ENCODE assay signal across 21 cellular contexts in genomic region chr5:106380736-106381135, GRCh38.
DNase-seq lines count a peak whose midpoint lies in the region; ATAC-seq and TF ChIP-seq lines count a peak whose summit lies in the region.
"Had no signal": no experiment of that assay in that cellular context is flagged by ENCODE, and none has a peak within 500 bp of the region (broad histone marks: within the 10 kb centered on the region; RNA-seq: fewer than 3 reads in every experiment).

No MANE protein-coding gene starts in this region.

- no peak overlapping the region for H3K4me3 ChIP-seq in RWPE2 (ENCODE audit: severe bottlenecking)
- no peak overlapping the region for H3K4me3 ChIP-seq in epithelial cell of esophagus (ENCODE audit: low read length)
- no peak overlapping the region for H3K4me3 ChIP-seq in osteoblast (ENCODE audit: insufficient read depth, low read length)
- H3K4me3 ChIP-seq: BLaER1, K562, left ventricle myocardium inferior, prostate gland had no signal

- DNase-seq in H4 (ENCODE audit: low spot score) (peak; percentile 34), RWPE2 (ENCODE audit: low spot score) (no peak), epithelial cell of esophagus (ENCODE audit: low read depth) (peak; percentile 45), osteoblast (ENCODE audit: insufficient read length, low spot score, missing footprints) (no peak), inferior parietal cortex (ENCODE audit: extremely low spot score) (no peak), activated gamma-delta T cell treated with Interleukin-2 at 50 U/mL for 16 hours (no peak), T-helper 1 cell (no peak), NCI-H1105 (lab: John Stamatoyannopoulos, UW) (no peak)
- DNase-seq: activated CD8-positive, alpha-beta memory T cell treated with anti-CD3 and anti-CD28 coated beads, Interleukin-2, amount 10 ng/mL, durations not matched to agents 7 days and 5 days; activated naive CD4-positive, alpha-beta T cell treated with anti-CD3 and anti-CD28 coated beads, Interleukin-2, amount 10 ng/mL, durations not matched to agents 7 days and 5 days; DMS153; HFFc6; left ventricle myocardium inferior; NCI-H187; NCI-H526 treated with DMSO at 0.1 percent for 48 hours; RPMI8226 had no signal

- no peak overlapping the region for H3K4me2 ChIP-seq in osteoblast (ENCODE audit: insufficient read depth, low read length)
- H3K4me2 ChIP-seq: BLaER1 had no signal

- no peaks in the 10 kb centered on the region for H3K36me3 ChIP-seq in RWPE2 (ENCODE audit: low read depth)
- no peaks in the 10 kb centered on the region for H3K36me3 ChIP-seq in osteoblast (ENCODE audit: insufficient read depth, low read length)
- H3K36me3 ChIP-seq: BLaER1, left ventricle myocardium inferior, prostate gland had no signal

- H3K27me3 ChIP-seq in RWPE2 (ENCODE audit: insufficient read depth, poor library complexity, severe bottlenecking) (no peaks in the 10 kb centered on the region), osteoblast (ENCODE audit: insufficient read depth, low read length) (no peaks in the 10 kb centered on the region)
- H3K27me3 ChIP-seq: BLaER1 had no signal

- H3K4me1 ChIP-seq in RWPE2 (ENCODE audit: insufficient read depth, poor library complexity, severe bottlenecking) (no peaks in the 10 kb centered on the region), osteoblast (ENCODE audit: insufficient read depth, low read length) (peaks cover 4% of the 10 kb centered on the region)
- H3K4me1 ChIP-seq: BLaER1, left ventricle myocardium inferior, prostate gland had no signal

- H2AFZ ChIP-seq in osteoblast (ENCODE audit: low read length), result peak overlapping the region; percentile 58

- peak; percentile 46; the same call in 2 of the 3 replicates for ATAC-seq in RWPE2 (ENCODE audit: low read depth)
- ATAC-seq: activated CD4-positive, CD25-positive, alpha-beta regulatory T cell treated with anti-CD3 and anti-CD28 coated beads, Interleukin-2, amount 50 U/mL, for 24 hours; activated CD8-positive, alpha-beta memory T cell treated with anti-CD3 and anti-CD28 coated beads, Interleukin-2, amount 10 ng/mL, durations not matched to agents 7 days and 5 days; K562 had no signal

- no peaks in the 10 kb centered on the region for H4K20me1 ChIP-seq in osteoblast (ENCODE audit: insufficient read depth, low read length)
- H4K20me1 ChIP-seq: BLaER1 had no signal

- H3K27ac ChIP-seq in RWPE2 (ENCODE audit: poor library complexity, severe bottlenecking), result no peak overlapping the region
- H3K27ac ChIP-seq in osteoblast (ENCODE audit: low read depth, low read length), result no peak overlapping the region
- H3K27ac ChIP-seq: BLaER1, epithelial cell of prostate, left ventricle myocardium inferior, prostate gland had no signal

- no peaks in the 10 kb centered on the region for H3K79me2 ChIP-seq in osteoblast (ENCODE audit: insufficient read depth, low read length)

- TF ChIP-seq CTCF in RWPE2 (IDR thresholded peaks at IDR 0.05; ENCODE audit: poor library complexity, severe bottlenecking) (no peak), epithelial cell of esophagus (IDR thresholded peaks at IDR 0.05; ENCODE audit: insufficient read depth, low read depth, low read length, missing control alignments) (no peak), osteoblast (IDR thresholded peaks at IDR 0.05; ENCODE audit: extremely low read depth, low read depth, low read length) (no peak)

- H3K9me3 ChIP-seq in RWPE2 (ENCODE audit: severe bottlenecking) (no peaks in the 10 kb centered on the region), osteoblast (ENCODE audit: low read depth, low read length) (no peaks in the 10 kb centered on the region)
- H3K9me3 ChIP-seq: BLaER1, left ventricle myocardium inferior, prostate gland had no signal

Comparison
In these comparisons a context has a peak if more than half of its experiments do, and no peak if none do; other contexts are left out.
1. DNase-seq: peak in H4 (single experiment) and epithelial cell of esophagus (single experiment); none in RWPE2 (single experiment), osteoblast (single experiment), inferior parietal cortex (single experiment), activated gamma-delta T cell treated with Interleukin-2 at 50 U/mL for 16 hours (single experiment), T-helper 1 cell (0 of 5) and NCI-H1105 (single experiment).